In the genomic region with DNA sequence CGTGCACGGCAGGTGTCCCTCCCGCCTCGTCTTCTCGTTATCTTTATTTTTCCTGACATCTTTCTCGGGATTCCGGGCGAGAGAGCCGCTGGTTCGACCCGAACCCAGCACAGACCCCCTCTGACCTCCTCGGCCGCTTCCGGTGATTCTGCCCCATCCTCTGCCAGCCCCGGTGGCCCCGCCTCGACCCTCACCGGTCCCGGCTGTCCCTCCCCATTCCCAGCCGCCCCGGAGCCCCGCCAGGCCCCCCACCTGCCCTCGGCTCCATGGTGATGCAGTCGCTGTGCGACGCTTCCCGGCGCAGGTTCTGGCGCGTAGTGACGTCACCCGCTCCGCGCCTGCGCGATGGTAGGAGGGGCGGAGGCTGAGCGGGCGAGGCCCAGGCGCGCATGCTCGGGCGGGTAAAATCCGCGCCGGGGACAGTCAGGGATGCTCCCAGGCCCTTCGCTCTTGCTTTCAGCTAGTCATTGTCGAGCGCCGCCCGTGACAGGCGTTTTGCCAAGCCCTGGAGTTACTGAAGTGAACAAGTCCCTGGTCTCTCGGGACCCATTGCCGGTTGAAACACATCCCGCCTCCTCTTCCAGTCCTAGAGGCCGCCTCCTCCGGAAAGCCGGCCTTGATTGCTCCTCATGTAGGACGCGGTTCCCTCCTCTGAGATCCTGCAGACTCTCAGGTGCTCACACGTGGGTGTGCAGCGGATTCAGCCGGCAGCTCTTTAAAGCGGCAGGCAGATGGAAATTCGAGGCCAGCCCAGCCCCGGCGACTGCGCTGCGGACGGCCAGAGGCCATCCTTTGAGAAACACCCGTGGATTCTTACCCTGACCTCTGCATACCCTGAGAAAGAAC, we compare ENCODE assay signal across 8 cellular contexts.
DNase-seq lines count a peak whose midpoint lies in the region; ATAC-seq lines count a peak whose summit lies in the region.

A gene with protein sequence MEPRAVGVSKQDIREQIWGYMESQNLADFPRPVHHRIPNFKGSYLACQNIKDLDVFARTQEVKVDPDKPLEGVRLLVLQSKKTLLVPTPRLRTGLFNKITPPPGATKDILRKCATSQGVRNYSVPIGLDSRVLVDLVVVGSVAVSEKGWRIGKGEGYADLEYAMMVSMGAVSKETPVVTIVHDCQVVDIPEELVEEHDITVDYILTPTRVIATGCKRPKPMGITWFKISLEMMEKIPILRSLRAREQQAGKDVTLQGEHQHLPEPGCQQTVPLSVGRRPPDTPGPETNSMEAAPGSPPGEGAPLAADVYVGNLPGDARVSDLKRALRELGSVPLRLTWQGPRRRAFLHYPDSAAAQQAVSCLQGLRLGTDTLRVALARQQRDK (minus strand): TSS at position 319 of the 846 bp plus-strand sequence. CDS start 51 bp downstream, at position 268.

- no peaks in the 10 kb centered on the region for H3K9me3 Mint-ChIP-seq in central memory CD8-positive, alpha-beta T cell

- H3K27me3 Mint-ChIP-seq in central memory CD8-positive, alpha-beta T cell: peaks cover 28% of the 10 kb centered on the region

- ATAC-seq in GM19023 (IDR thresholded peaks at IDR 0.05; ENCODE audit: unreplicated experiment) (peak; percentile 77), HG03175 (IDR thresholded peaks at IDR 0.05; ENCODE audit: unreplicated experiment) (peak; percentile 85)
- ATAC-seq in central memory CD8-positive, alpha-beta T cell (replicated peaks; ENCODE audit: extremely low read depth, poor library complexity, severe bottlenecking): peak; percentile 86

- H3K36me3 Mint-ChIP-seq in central memory CD8-positive, alpha-beta T cell (ENCODE audit: insufficient read depth): peaks cover 16% of the 10 kb centered on the region

- H3K4me1 Mint-ChIP-seq in central memory CD8-positive, alpha-beta T cell: peaks cover 24% of the 10 kb centered on the region

- peak within 1 kb of the TSS; percentile 98 for H3K27ac Mint-ChIP-seq in central memory CD8-positive, alpha-beta T cell (ENCODE audit: low read depth)

- DNase-seq in AG08396 (ENCODE audit: low spot score) (peak; percentile 100), NCI-H345 treated with DMSO at 0.1 percent for 48 hours (lab: John Stamatoyannopoulos, UW; ENCODE audit: unreplicated experiment) (peak; percentile 40), islet precursor cell (peak; percentile 94)
- peak; percentile 92 for DNase-seq in activated CD4-positive, CD25-positive, alpha-beta regulatory T cell treated with anti-CD3 and anti-CD28 coated beads, Interleukin-2, amount 50 U/mL, for 16 hours (ENCODE audit: low read depth, low spot score)
- DNase-seq in central memory CD8-positive, alpha-beta T cell (ENCODE audit: low spot score in 2 of 2): peak; percentile 95 to 97
- DNase-seq in stimulated activated CD4-positive, alpha-beta T cell treated with anti-CD3 and anti-CD28 coated beads, Interleukin-12 subunit alpha, Interleukin-12 subunit beta, amount 100 ng/mL, for 4 hours: peak; percentile 96

- peak within 1 kb of the TSS; percentile 95 for H3K4me3 Mint-ChIP-seq in central memory CD8-positive, alpha-beta T cell

Comparison
In these comparisons a context has a peak if more than half of its experiments do, and no peak if none do; other contexts are left out.
1. Peak in every context shown above with its lines: DNase-seq and ATAC-seq.
2. DNase-seq: peak in every context shown above with its lines; median percentile 100 in AG08396; 96 in central memory CD8-positive, alpha-beta T cell; 96 in stimulated activated CD4-positive, alpha-beta T cell treated with anti-CD3 and anti-CD28 coated beads, Interleukin-12 subunit alpha, Interleukin-12 subunit beta, amount 100 ng/mL, for 4 hours; 94 in islet precursor cell; 92 in activated CD4-positive, CD25-positive, alpha-beta regulatory T cell treated with anti-CD3 and anti-CD28 coated beads, Interleukin-2, amount 50 U/mL, for 16 hours; 40 in NCI-H345 treated with DMSO at 0.1 percent for 48 hours.